32 cellular contexts compared by ENCODE assay signal in genomic region chr13:80100636-80101035, GRCh38.
DNase-seq lines count a peak whose midpoint lies in the region; ATAC-seq and TF ChIP-seq lines count a peak whose summit lies in the region.
"Had no signal": no experiment of that assay in that cellular context is flagged by ENCODE, and none has a peak within 500 bp of the region (broad histone marks: within the 10 kb centered on the region; RNA-seq: fewer than 3 reads in every experiment).

No MANE protein-coding gene starts in this region.

- H3K36me3 ChIP-seq in breast epithelium = no peaks in the 10 kb centered on the region
- H3K36me3 ChIP-seq: HAP-1, suprapubic skin, upper lobe of right lung had no signal

- H3K27ac ChIP-seq in breast epithelium = no peak overlapping the region
- H3K27ac ChIP-seq: coronary artery, PC-9, suprapubic skin, upper lobe of right lung had no signal

- no peaks in the 10 kb centered on the region for H3K27me3 ChIP-seq in breast epithelium
- H3K27me3 ChIP-seq: suprapubic skin, upper lobe of right lung had no signal

- no peak for TF ChIP-seq POLR2A in breast epithelium (IDR thresholded peaks at IDR 0.05)

- TF ChIP-seq CTCF in MCF 10A (IDR thresholded peaks at IDR 0.05; ENCODE audit: unreplicated experiment) (no peak), breast epithelium (IDR thresholded peaks at IDR 0.05) (no peak)

- ATAC-seq in SK-N-SH treated with all-trans-retinoic acid at 6 μM for 48 hours (peak; percentile 91), GM21825 (IDR thresholded peaks at IDR 0.05; ENCODE audit: unreplicated experiment) (no peak)
- ATAC-seq: CD8-positive, alpha-beta T cell; effector memory CD8-positive, alpha-beta T cell; upper lobe of right lung had no signal

- DNase-seq in MCF 10A (ENCODE audit: unreplicated experiment) (no peak), breast epithelium (ENCODE audit: low spot score in 2 of 2) (no peak), fibroblast of gingiva (ENCODE audit: low read depth) (peak; percentile 48), SW480 (ENCODE audit: low spot score) (no peak), OCI-M2 (lab: John Stamatoyannopoulos, UW; ENCODE audit: unreplicated experiment) (no peak)
- DNase-seq in activated CD4-positive, alpha-beta memory T cell treated with anti-CD3 and anti-CD28 coated beads, Interleukin-2, amount 10 ng/mL, durations not matched to agents 7 days and 5 days = no peak
- DNase-seq: 8988T; activated CD4-positive, alpha-beta memory T cell treated with anti-CD3 and anti-CD28 coated beads for 36 hours; activated CD4-positive, CD25-positive, alpha-beta regulatory T cell treated with anti-CD3 and anti-CD28 coated beads, Interleukin-2, amount 50 U/mL, for 72 hours; activated CD8-positive, alpha-beta memory T cell treated with anti-CD3 and anti-CD28 coated beads, Interleukin-2, amount 50 U/mL, for 4 hours; activated naive CD4-positive, alpha-beta T cell treated with anti-CD3 and anti-CD28 coated beads for 36 hours; amygdala; CD8-positive, alpha-beta T cell; effector memory CD8-positive, alpha-beta T cell; erythroblast; immature natural killer cell; Karpas-422; left colon; NCI-H1436 treated with DMSO at 0.1 percent for 48 hours; NCI-H2081 treated with DMSO at 0.1 percent for 48 hours; NCI-H2227 treated with DMSO at 0.1 percent for 48 hours; NCI-H526 treated with DMSO at 0.1 percent for 48 hours; nephron progenitor cell; PC-9; stimulated activated naive CD4-positive, alpha-beta T cell; upper lobe of right lung had no signal

- no peaks in the 10 kb centered on the region for H3K36me3 Mint-ChIP-seq in MCF 10A (ENCODE audit: insufficient read depth, unreplicated experiment)
- H3K36me3 Mint-ChIP-seq in activated CD4-positive, alpha-beta memory T cell treated with anti-CD3 and anti-CD28 coated beads, Interleukin-2, amount 10 ng/mL, durations not matched to agents 7 days and 5 days (ENCODE audit: low read depth) = no peaks in the 10 kb centered on the region
- H3K36me3 Mint-ChIP-seq: activated CD4-positive, alpha-beta memory T cell treated with anti-CD3 and anti-CD28 coated beads for 36 hours; CD8-positive, alpha-beta T cell; immature natural killer cell had no signal

- H3K9me3 Mint-ChIP-seq in MCF 10A (ENCODE audit: unreplicated experiment) = no peaks in the 10 kb centered on the region
- H3K9me3 Mint-ChIP-seq in activated CD4-positive, alpha-beta memory T cell treated with anti-CD3 and anti-CD28 coated beads, Interleukin-2, amount 10 ng/mL, durations not matched to agents 7 days and 5 days = no peaks in the 10 kb centered on the region
- H3K9me3 Mint-ChIP-seq: activated naive CD4-positive, alpha-beta T cell treated with anti-CD3 and anti-CD28 coated beads for 36 hours; activated T-helper 1 cell treated with anti-CD3 and anti-CD28 coated beads, Interleukin-12 subunit alpha, Interleukin-12 subunit beta, Interleukin-2, Interleukin-4 antibody, amounts not matched to agents 30 ng/mL and 10 ng/mL and 1 ng/mL, durations not matched to agents 14 hours and 24 hours and 36 hours; CD8-positive, alpha-beta T cell; immature natural killer cell; nephron progenitor cell had no signal

- no peaks in the 10 kb centered on the region for H3K4me1 ChIP-seq in breast epithelium
- H3K4me1 ChIP-seq: suprapubic skin, upper lobe of right lung had no signal

- no TSS peak for BruUV-seq in MCF 10A (replicated peaks; lab: Mats Ljungman, UMichigan)

- POLR2A ChIA-PET in MCF 10A (lab: Yijun Ruan, JAX) = no interaction called here
- POLR2A ChIA-PET in activated CD4-positive, alpha-beta memory T cell treated with anti-CD3 and anti-CD28 coated beads, Interleukin-2, amount 10 ng/mL, durations not matched to agents 7 days and 5 days (lab: Charles Lee) = no interaction called here

- CTCF ChIA-PET in MCF 10A (lab: Yijun Ruan, JAX) = no interaction called here
- CTCF ChIA-PET in activated CD4-positive, alpha-beta memory T cell treated with anti-CD3 and anti-CD28 coated beads, Interleukin-2, amount 10 ng/mL, durations not matched to agents 7 days and 5 days (lab: Charles Lee) = no interaction called here

- no peaks in the 10 kb centered on the region for H3K4me1 Mint-ChIP-seq in MCF 10A (ENCODE audit: insufficient read depth, unreplicated experiment)
- no peaks in the 10 kb centered on the region for H3K4me1 Mint-ChIP-seq in activated CD4-positive, alpha-beta memory T cell treated with anti-CD3 and anti-CD28 coated beads, Interleukin-2, amount 10 ng/mL, durations not matched to agents 7 days and 5 days
- H3K4me1 Mint-ChIP-seq: immature natural killer cell had no signal

- H3K4me3 Mint-ChIP-seq in MCF 10A (ENCODE audit: unreplicated experiment) = no peak overlapping the region
- H3K4me3 Mint-ChIP-seq in activated CD4-positive, alpha-beta memory T cell treated with anti-CD3 and anti-CD28 coated beads, Interleukin-2, amount 10 ng/mL, durations not matched to agents 7 days and 5 days = no peak overlapping the region
- H3K4me3 Mint-ChIP-seq: activated CD4-positive, alpha-beta memory T cell treated with anti-CD3 and anti-CD28 coated beads for 36 hours; activated naive CD4-positive, alpha-beta T cell treated with anti-CD3 and anti-CD28 coated beads for 36 hours; activated T-helper 1 cell treated with anti-CD3 and anti-CD28 coated beads, Interleukin-12 subunit alpha, Interleukin-12 subunit beta, Interleukin-2, Interleukin-4 antibody, amounts not matched to agents 30 ng/mL and 10 ng/mL and 1 ng/mL, durations not matched to agents 14 hours and 24 hours and 36 hours; CD8-positive, alpha-beta T cell; effector memory CD8-positive, alpha-beta T cell; immature natural killer cell; nephron progenitor cell had no signal

- intact Hi-C loops in MCF 10A (cut with micrococcal nuclease) = no loop called here
- intact Hi-C loops in breast epithelium (cut with DNase I; ENCODE audit: low total_unique reads) = loop anchor here (5.0 kb wide), 1 partner anchor 583 kb away; no protein-coding TSS in a partner anchor

- H3K27me3 Mint-ChIP-seq in MCF 10A (ENCODE audit: insufficient read depth, unreplicated experiment) = no peaks in the 10 kb centered on the region
- H3K27me3 Mint-ChIP-seq in activated CD4-positive, alpha-beta memory T cell treated with anti-CD3 and anti-CD28 coated beads, Interleukin-2, amount 10 ng/mL, durations not matched to agents 7 days and 5 days = no peaks in the 10 kb centered on the region
- H3K27me3 Mint-ChIP-seq: effector memory CD8-positive, alpha-beta T cell had no signal

- no peaks in the 10 kb centered on the region for H3K9me3 ChIP-seq in breast epithelium
- H3K9me3 ChIP-seq: suprapubic skin, upper lobe of right lung had no signal

- H3K27ac Mint-ChIP-seq in MCF 10A (ENCODE audit: low read depth, unreplicated experiment) = peak overlapping the region; percentile 52
- H3K27ac Mint-ChIP-seq in activated CD4-positive, alpha-beta memory T cell treated with anti-CD3 and anti-CD28 coated beads, Interleukin-2, amount 10 ng/mL, durations not matched to agents 7 days and 5 days = no peak overlapping the region
- H3K27ac Mint-ChIP-seq: activated CD4-positive, alpha-beta memory T cell treated with anti-CD3 and anti-CD28 coated beads for 36 hours; activated naive CD4-positive, alpha-beta T cell treated with anti-CD3 and anti-CD28 coated beads for 36 hours; activated T-helper 1 cell treated with anti-CD3 and anti-CD28 coated beads, Interleukin-12 subunit alpha, Interleukin-12 subunit beta, Interleukin-2, Interleukin-4 antibody, amounts not matched to agents 30 ng/mL and 10 ng/mL and 1 ng/mL, durations not matched to agents 14 hours and 24 hours and 36 hours; CD8-positive, alpha-beta T cell; effector memory CD8-positive, alpha-beta T cell; immature natural killer cell; nephron progenitor cell had no signal

- no peak overlapping the region for H3K4me3 ChIP-seq in breast epithelium
- H3K4me3 ChIP-seq: coronary artery, HAP-1, PC-9, suprapubic skin, upper lobe of right lung had no signal

TF ChIP-seq in SK-N-SH treated with all-trans-retinoic acid at 6 μM for 48 hours, 23 proteins besides CTCF, POLR2A, EP300 and RAD21:
- TF ChIP-seq ZFP3 (CRISPR knock-in tag; IDR thresholded peaks at IDR 0.05) = peak; percentile 38; the same call in 1 of the 2 replicates
- no peak for TF ChIP-seq GLIS3 (CRISPR knock-in tag; IDR thresholded peaks at IDR 0.05)
- TF ChIP-seq ISL1 (CRISPR knock-in tag; IDR thresholded peaks at IDR 0.05) = peak; percentile 85
